Comparison of ENCODE assay signal across 22 cellular contexts in the genomic region with DNA sequence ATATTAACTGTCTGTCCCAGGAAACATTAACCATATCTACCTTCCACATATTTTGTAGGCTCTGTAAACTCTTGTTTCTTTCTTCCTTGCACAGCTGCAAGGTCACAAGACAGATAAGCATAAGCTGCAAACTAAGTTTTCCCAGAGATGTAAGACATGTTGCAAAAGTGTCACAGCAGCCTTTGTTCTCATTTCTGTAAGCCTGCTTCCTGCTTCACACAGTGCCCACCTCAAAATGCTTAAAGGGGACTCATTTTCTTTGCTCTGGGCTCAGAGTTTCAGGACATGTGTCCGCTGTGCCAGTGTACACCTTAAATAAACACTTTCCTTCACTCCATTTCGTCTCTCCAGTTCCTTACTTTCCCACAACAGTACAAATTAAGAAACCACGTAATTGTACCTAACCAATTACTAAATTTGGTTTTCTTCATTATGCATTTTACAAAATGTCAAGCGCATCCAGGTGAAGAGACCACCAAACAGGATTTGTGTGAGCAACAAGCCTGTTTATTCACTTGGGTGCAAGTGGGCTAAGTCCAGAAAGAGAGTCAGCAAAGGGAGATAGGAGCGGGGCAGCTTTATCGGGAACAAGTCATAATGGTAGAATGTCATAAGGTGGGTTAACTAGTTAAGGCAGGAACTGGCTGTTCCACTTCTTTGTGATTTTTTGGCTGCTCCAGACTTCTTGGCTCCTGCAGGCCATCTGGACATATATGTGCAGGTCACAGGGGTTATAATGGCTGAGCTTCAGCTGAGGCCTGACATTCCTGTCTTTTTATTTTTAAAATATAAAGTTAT. TPM values are rescaled to one million over a fixed set of nuclear protein-coding genes. Genes with fewer than 3 reads are reported as not detected.
DNase-seq lines count a peak whose midpoint lies in the region; TF ChIP-seq lines count a peak whose summit lies in the region.
"Had no signal": no experiment of that assay in that cellular context is flagged by ENCODE, and none has a peak within 500 bp of the region (broad histone marks: within the 10 kb centered on the region; RNA-seq: fewer than 3 reads in every experiment).

No MANE protein-coding gene starts in this region.

- H3K4me2 ChIP-seq in Loucy (ENCODE audit: low read depth, low read length, poor library complexity, severe bottlenecking) (peak overlapping the region; percentile 26), hepatocyte (peak overlapping the region; percentile 65), smooth muscle cell (no peak overlapping the region)
- H3K4me2 ChIP-seq: BLaER1 had no signal

- H3K36me3 ChIP-seq in Loucy (ENCODE audit: insufficient read depth, low read length) (no peaks in the 10 kb centered on the region), hepatocyte (replicated peaks; ENCODE audit: insufficient read depth, low read depth) (no peaks in the 10 kb centered on the region), smooth muscle cell (ENCODE audit: low read depth) (no peaks in the 10 kb centered on the region), spleen (no peaks in the 10 kb centered on the region)
- H3K36me3 ChIP-seq: BLaER1, esophagus squamous epithelium, heart right ventricle, ovary, right atrium auricular region, SJCRH30, tibial artery had no signal

- H4K20me1 ChIP-seq in Loucy (ENCODE audit: insufficient read depth, low read length, poor library complexity, severe bottlenecking) (no peaks in the 10 kb centered on the region), hepatocyte (ENCODE audit: insufficient read depth, poor library complexity, severe bottlenecking) (no peaks in the 10 kb centered on the region), smooth muscle cell (ENCODE audit: low read depth) (no peaks in the 10 kb centered on the region)
- H4K20me1 ChIP-seq: BLaER1 had no signal

- H2AFZ ChIP-seq in Loucy (ENCODE audit: low read length), result peak overlapping the region; percentile 72
- H2AFZ ChIP-seq in hepatocyte, result peak overlapping the region; percentile 36
- H2AFZ ChIP-seq in smooth muscle cell (ENCODE audit: low read depth), result no peak overlapping the region

- no peaks in the 10 kb centered on the region for H3K79me2 ChIP-seq in Loucy (ENCODE audit: insufficient read depth, low read length)
- H3K79me2 ChIP-seq in hepatocyte, result no peaks in the 10 kb centered on the region
- H3K79me2 ChIP-seq in smooth muscle cell (ENCODE audit: low read depth), result no peaks in the 10 kb centered on the region

- H3K9me2 ChIP-seq in Loucy (replicated peaks; ENCODE audit: low read depth, low read length), result no peaks in the 10 kb centered on the region
- no peaks in the 10 kb centered on the region for H3K9me2 ChIP-seq in hepatocyte (replicated peaks; ENCODE audit: insufficient read depth)

- TF ChIP-seq CTCF in Loucy (conservative IDR thresholded peaks at IDR 0.05; ENCODE audit: low read length) (no peak), hepatocyte (IDR thresholded peaks at IDR 0.05; ENCODE audit: poor library complexity) (no peak), smooth muscle cell (IDR thresholded peaks at IDR 0.05; ENCODE audit: borderline replicate concordance, insufficient read depth, poor library complexity, severe bottlenecking) (no peak), spleen (IDR thresholded peaks at IDR 0.05 in 8 of 11, conservative IDR thresholded peaks at IDR 0.05 in 3 of 11) (no peak)

- peaks cover 7% of the 10 kb centered on the region for H3K4me1 ChIP-seq in Loucy (ENCODE audit: insufficient read depth, low read length, poor library complexity, severe bottlenecking)
- peaks cover 27% of the 10 kb centered on the region for H3K4me1 ChIP-seq in hepatocyte (ENCODE audit: insufficient read depth)
- peaks cover 5% of the 10 kb centered on the region for H3K4me1 ChIP-seq in smooth muscle cell (ENCODE audit: low read depth)
- H3K4me1 ChIP-seq in spleen, result no peaks in the 10 kb centered on the region
- H3K4me1 ChIP-seq: BLaER1, right atrium auricular region, SJCRH30, tibial artery had no signal

- intact Hi-C loops in spleen (cut with DNase I; ENCODE audit: low total_unique reads), result no loop called here

- H3K27me3 ChIP-seq in Loucy (ENCODE audit: insufficient read depth, low read length, poor library complexity, severe bottlenecking) (no peaks in the 10 kb centered on the region), hepatocyte (no peaks in the 10 kb centered on the region), smooth muscle cell (ENCODE audit: low read depth) (no peaks in the 10 kb centered on the region), spleen (replicated peaks in 1 of 7) (no peaks in the 10 kb centered on the region)
- H3K27me3 ChIP-seq: BLaER1, esophagus squamous epithelium, heart right ventricle, ovary, right atrium auricular region, SJCRH30, tibial artery had no signal

- no peak for TF ChIP-seq POLR2A in spleen (IDR thresholded peaks at IDR 0.05)

- H3K9me3 ChIP-seq in Loucy (ENCODE audit: insufficient read depth, low read depth, low read length), result no peaks in the 10 kb centered on the region
- no peaks in the 10 kb centered on the region for H3K9me3 ChIP-seq in hepatocyte (ENCODE audit: low read depth)
- H3K9me3 ChIP-seq in smooth muscle cell (replicated peaks; ENCODE audit: low read depth), result no peaks in the 10 kb centered on the region
- peaks cover 0 to 23% (median 10%) of the 10 kb centered on the region in 8 donors for H3K9me3 ChIP-seq in spleen
- H3K9me3 ChIP-seq: esophagus squamous epithelium, ovary, right atrium auricular region, SJCRH30, tibial artery had no signal

- DNase-seq in amniotic epithelial cell (ENCODE audit: low read depth), result peak; percentile 52
- DNase-seq in hepatocyte (ENCODE audit: low spot score), result no peak
- no peak for DNase-seq in smooth muscle cell (lab: John Stamatoyannopoulos, UW; ENCODE audit: unreplicated experiment)
- DNase-seq in spleen, result no peak
- no peak for DNase-seq in D341Med (ENCODE audit: low spot score)
- DNase-seq in DMS153 (lab: John Stamatoyannopoulos, UW), result no peak
- DNase-seq: activated B cell treated with CpG ODN at 0.5 μM for 24 hours; activated CD8-positive, alpha-beta memory T cell treated with anti-CD3 and anti-CD28 coated beads, Interleukin-2, amount 10 ng/mL, durations not matched to agents 7 days and 5 days; activated gamma-delta T cell; activated T-cell treated with anti-CD3 and anti-CD28 coated beads, Interleukin-2, amount 50 U/mL, for 4 hours; COR-L47; esophagus squamous epithelium; heart right ventricle; NCI-H1694; nephron progenitor cell; ovary; SJCRH30; stimulated activated CD4-positive, alpha-beta T cell treated with anti-CD3 and anti-CD28 coated beads, Interleukin-2, amount 100 ng/mL, for 24 hours; tibial artery had no signal

- peak overlapping the region; percentile 81 for H3K27ac ChIP-seq in hepatocyte
- peak overlapping the region; percentile 31 for H3K27ac ChIP-seq in smooth muscle cell (ENCODE audit: low read depth)
- H3K27ac ChIP-seq in spleen, result no peak overlapping the region
- H3K27ac ChIP-seq: BLaER1, heart right ventricle, right atrium auricular region, SJCRH30, tibial artery had no signal

- H3K4me3 ChIP-seq in Loucy (ENCODE audit: low read length, poor library complexity, severe bottlenecking), result no peak overlapping the region
- H3K4me3 ChIP-seq in hepatocyte, result no peak overlapping the region
- no peak overlapping the region for H3K4me3 ChIP-seq in smooth muscle cell
- no peak overlapping the region for H3K4me3 ChIP-seq in spleen
- H3K4me3 ChIP-seq: BLaER1, esophagus squamous epithelium, heart right ventricle, ovary, right atrium auricular region, SJCRH30, tibial artery had no signal

- H3F3A ChIP-seq in Loucy (ENCODE audit: low read depth) (no peaks in the 10 kb centered on the region), smooth muscle cell (ENCODE audit: low read depth) (peaks cover 8% of the 10 kb centered on the region)

- 56% methylated on average over 6 of the region's 6 CpGs for WGBS in hepatocyte (ENCODE audit: low lambda C conversion rate, missing lambda C conversion rate)
- 75% methylated on average over 6 of the region's 6 CpGs for WGBS in smooth muscle cell (ENCODE audit: low lambda C conversion rate)
- 77 to 86% (median 80%) methylated on average over 6 of the region's 6 CpGs for WGBS in spleen, 5 donors

- H3K9ac ChIP-seq in Loucy (ENCODE audit: low read depth, low read length, poor library complexity, severe bottlenecking) (peak overlapping the region; percentile 29), smooth muscle cell (ENCODE audit: low read depth) (no peak overlapping the region)
- H3K9ac ChIP-seq: BLaER1 had no signal

RNA-seq across cellular contexts. Expression of a gene that starts 12.7 kb away (rescaled TPM):
- total RNA-seq in hepatocyte, result 11.4 and 15.0 TPM in 2 replicates
- polyA plus RNA-seq in hepatocyte, result 5.8 and 8.8 TPM in 2 replicates
- total RNA-seq in smooth muscle cell, result 13.9 and 14.7 TPM in 2 replicates
- polyA plus RNA-seq in smooth muscle cell, result 5.2 and 9.2 TPM in 2 replicates
- 10 to 100 TPM; 18.2 to 33.5 (median 22.2) TPM for total RNA-seq in spleen
- polyA plus RNA-seq in spleen, result 10 to 100 TPM in 1 of 3 donors, 1 to 10 TPM in 2; 8.8 to 13.2 (median 9.2) TPM

RNA-seq across cellular contexts. Expression of a gene that starts 47.1 kb away (rescaled TPM):
- total RNA-seq in hepatocyte, result 13.4 and 14.2 TPM in 2 replicates
- 11.5 and 12.3 TPM in 2 replicates for polyA plus RNA-seq in hepatocyte
- total RNA-seq in smooth muscle cell, result 15.3 and 15.4 TPM in 2 replicates
- polyA plus RNA-seq in smooth muscle cell, result 8.0 and 8.7 TPM in 2 replicates
- 10 to 100 TPM in 4 of 7 donors, 1 to 10 TPM in 3; 5.7 to 23.7 (median 10.2) TPM for total RNA-seq in spleen
- 1 to 10 TPM; 1.2 to 1.5 (median 1.3) TPM for polyA plus RNA-seq in spleen

Comparison
In these comparisons a context has a peak if more than half of its experiments do, and no peak if none do; other contexts are left out.
1. H3K27ac ChIP-seq: peak in hepatocyte (single experiment) and smooth muscle cell (single experiment); none in spleen (0 of 8).